18 cellular contexts compared by ENCODE assay signal in the genomic region with DNA sequence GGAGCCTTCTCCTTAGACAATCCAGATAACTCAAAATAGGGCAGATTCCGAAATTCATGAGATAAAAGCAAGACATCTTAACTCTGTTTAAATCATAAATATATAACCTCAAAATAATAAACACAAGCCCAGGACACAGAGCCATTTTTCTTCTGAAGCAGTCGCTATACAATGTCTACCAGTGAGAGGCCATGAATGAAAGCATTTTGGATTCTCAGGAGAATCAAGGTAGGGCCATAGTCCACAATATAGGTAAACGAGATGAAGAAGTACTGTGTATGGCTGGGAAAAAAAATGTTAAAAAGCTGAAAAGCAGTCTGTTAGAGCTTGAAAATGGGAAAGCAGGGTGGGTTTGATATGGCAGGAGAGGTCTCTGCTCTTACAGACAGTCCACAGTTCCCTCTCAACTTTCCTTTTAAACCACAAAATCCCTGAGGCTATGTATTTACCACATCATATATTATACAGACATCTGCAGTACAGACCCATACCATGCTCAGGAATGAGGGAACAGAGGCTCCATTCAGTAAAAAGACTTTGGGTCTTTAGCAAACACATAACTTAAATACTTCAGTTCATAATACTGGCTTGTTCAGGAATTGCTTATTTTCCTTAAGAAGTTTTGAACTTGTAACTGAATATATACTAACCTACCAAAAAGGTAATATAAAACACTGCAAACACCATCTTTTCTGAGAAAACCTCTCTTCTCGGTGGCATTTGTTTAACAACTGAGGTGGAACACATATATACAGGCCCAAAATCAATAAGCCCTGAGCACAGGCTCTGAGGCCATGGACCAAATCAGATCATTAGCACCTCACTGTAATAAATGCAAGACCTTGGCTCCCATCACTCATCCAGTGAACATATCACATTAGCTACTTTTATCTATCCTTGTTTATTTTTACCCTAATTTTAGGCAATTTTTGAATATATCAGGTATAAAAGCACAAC.
DNase-seq lines count a peak whose midpoint lies in the region; ATAC-seq and TF ChIP-seq lines count a peak whose summit lies in the region.
"Had no signal": no experiment of that assay in that cellular context is flagged by ENCODE, and none has a peak within 500 bp of the region (broad histone marks: within the 10 kb centered on the region; RNA-seq: fewer than 3 reads in every experiment).

No MANE protein-coding gene starts in this region.

- no peaks in the 10 kb centered on the region for H3K9me3 ChIP-seq in Caco-2
- no peaks in the 10 kb centered on the region for H3K9me3 ChIP-seq in CD4-positive, alpha-beta T cell (ENCODE audit: control insufficient read depth, low read length)

- H3K4me3 Mint-ChIP-seq in Caco-2 (ENCODE audit: unreplicated experiment) (no peak overlapping the region), glutamatergic neuron (ENCODE audit: unreplicated experiment) (peak overlapping the region; percentile 13)
- H3K4me3 Mint-ChIP-seq in CD4-positive, alpha-beta T cell: no peak overlapping the region
- H3K4me3 Mint-ChIP-seq: HFFc6; T-helper 2 cell treated with Interferon-gamma antibody and Interleukin-4, amounts not matched to agents 5 μg/mL and 100 μg/mL, for 36 hours had no signal

- intact Hi-C loops in Caco-2 (cut with micrococcal nuclease; ENCODE audit: unreplicated experiment): loop anchor here (2.0 kb wide), 1 partner anchor 15 kb away; no protein-coding TSS in a partner anchor
- intact Hi-C loops in CD4-positive, alpha-beta T cell (cut with DNase I, micrococcal nuclease): no loop called here

- CTCF ChIA-PET in Caco-2 (lab: Charles Lee): interaction anchor here (0.7 to 1.2 kb wide), 3 partner anchors 15 to 149 kb away, joined by 3 to 4 read pairs (median 4); no protein-coding TSS in a partner anchor
- CTCF ChIA-PET in CD4-positive, alpha-beta T cell (lab: Charles Lee): interaction anchor here (0.6 kb wide), 1 partner anchor 113 kb away, joined by 4 read pairs; no protein-coding TSS in a partner anchor

- POLR2A ChIA-PET in Caco-2 (lab: Charles Lee): no interaction called here
- POLR2A ChIA-PET in CD4-positive, alpha-beta T cell (lab: Charles Lee): no interaction called here

- H3K27me3 Mint-ChIP-seq in Caco-2 (ENCODE audit: insufficient read depth, unreplicated experiment) (no peaks in the 10 kb centered on the region), glutamatergic neuron (ENCODE audit: unreplicated experiment) (peaks cover 3% of the 10 kb centered on the region)
- H3K27me3 Mint-ChIP-seq in CD4-positive, alpha-beta T cell: peaks cover 16% of the 10 kb centered on the region

- H3K9me3 Mint-ChIP-seq in Caco-2 (ENCODE audit: unreplicated experiment) (no peaks in the 10 kb centered on the region), glutamatergic neuron (ENCODE audit: unreplicated experiment) (peaks cover 2% of the 10 kb centered on the region)
- H3K9me3 Mint-ChIP-seq in CD4-positive, alpha-beta T cell: no peaks in the 10 kb centered on the region
- H3K9me3 Mint-ChIP-seq: HFFc6; T-helper 2 cell treated with Interferon-gamma antibody and Interleukin-4, amounts not matched to agents 5 μg/mL and 100 μg/mL, for 36 hours had no signal

- TF ChIP-seq CTCF in Caco-2 (IDR thresholded peaks at IDR 0.05; ENCODE audit: insufficient read depth in 1 of 2, low read depth in 1 of 2, low read length in 1 of 2, severe bottlenecking in 1 of 2, unreplicated experiment in 1 of 2): no peak
- TF ChIP-seq CTCF in glutamatergic neuron (IDR thresholded peaks at IDR 0.05; ENCODE audit: partially characterized antibody, unreplicated experiment): no peak
- TF ChIP-seq CTCF in retinal pigment epithelial cell (conservative IDR thresholded peaks at IDR 0.05; ENCODE audit: low read depth, low read length): no peak
- no peak for TF ChIP-seq CTCF in CD4-positive, alpha-beta T cell (IDR thresholded peaks at IDR 0.05)

- peaks cover 6% of the 10 kb centered on the region for H3K36me3 Mint-ChIP-seq in Caco-2 (ENCODE audit: insufficient read depth, unreplicated experiment)
- no peaks in the 10 kb centered on the region for H3K36me3 Mint-ChIP-seq in glutamatergic neuron (ENCODE audit: unreplicated experiment)
- no peaks in the 10 kb centered on the region for H3K36me3 Mint-ChIP-seq in CD4-positive, alpha-beta T cell (ENCODE audit: low read depth)

- no peaks in the 10 kb centered on the region for H3K36me3 ChIP-seq in Caco-2 (ENCODE audit: control insufficient read depth, insufficient read depth, low read length)
- H3K36me3 ChIP-seq: brain microvascular endothelial cell had no signal

- H3K4me1 ChIP-seq in Caco-2: peaks cover 17% of the 10 kb centered on the region

- peak overlapping the region; percentile 7 for H3K27ac Mint-ChIP-seq in Caco-2 (ENCODE audit: unreplicated experiment)
- H3K27ac Mint-ChIP-seq in glutamatergic neuron (ENCODE audit: unreplicated experiment): peak overlapping the region; percentile 44
- H3K27ac Mint-ChIP-seq in CD4-positive, alpha-beta T cell: no peak overlapping the region
- H3K27ac Mint-ChIP-seq: HFFc6; T-helper 2 cell treated with Interferon-gamma antibody and Interleukin-4, amounts not matched to agents 5 μg/mL and 100 μg/mL, for 36 hours had no signal

- no peak overlapping the region for H3K27ac ChIP-seq in CD4-positive, alpha-beta T cell (ENCODE audit: low read depth, low read length)
- H3K27ac ChIP-seq: brain microvascular endothelial cell had no signal

- H3K4me1 Mint-ChIP-seq in Caco-2 (ENCODE audit: low read depth, unreplicated experiment) (peaks cover 27% of the 10 kb centered on the region), glutamatergic neuron (ENCODE audit: low read depth, unreplicated experiment) (peaks cover 36% of the 10 kb centered on the region)
- H3K4me1 Mint-ChIP-seq in CD4-positive, alpha-beta T cell (ENCODE audit: low read depth): no peaks in the 10 kb centered on the region

- DNase-seq in Caco-2 (no peak), SW480 (ENCODE audit: low spot score) (peak; percentile 73), glutamatergic neuron (no peak), retinal pigment epithelial cell (ENCODE audit: low read depth) (peak; percentile 25), NCI-H1092 (lab: John Stamatoyannopoulos, UW) (no peak)
- DNase-seq in stimulated activated naive CD4-positive, alpha-beta T cell treated with Interleukin-2 at 50 U/mL for 16 hours (lab: John Stamatoyannopoulos, UW): no peak
- no peak for DNase-seq in CD4-positive, alpha-beta T cell
- DNase-seq: activated CD8-positive, alpha-beta memory T cell treated with anti-CD3 and anti-CD28 coated beads, Interleukin-2, amount 50 U/mL, for 48 hours; activated naive CD4-positive, alpha-beta T cell; brain microvascular endothelial cell; HFFc6; KBM-7; NCI-H1436; nucleus accumbens; stimulated activated naive CD4-positive, alpha-beta T cell had no signal

- no peaks in the 10 kb centered on the region for H3K27me3 ChIP-seq in Caco-2 (replicated peaks; ENCODE audit: control insufficient read depth, insufficient read depth, low read length)
- peaks cover 6% of the 10 kb centered on the region for H3K27me3 ChIP-seq in CD4-positive, alpha-beta T cell (ENCODE audit: control insufficient read depth, insufficient read depth, low read length)
- H3K27me3 ChIP-seq: brain microvascular endothelial cell had no signal

- H3K4me3 ChIP-seq in Caco-2 (ENCODE audit: low read depth, low read length) (no peak overlapping the region), retinal pigment epithelial cell (ENCODE audit: low read length) (no peak overlapping the region)

- BruUV-seq in Caco-2 (replicated peaks; lab: Mats Ljungman, UMichigan): no TSS peak

- ATAC-seq in GM21717 (IDR thresholded peaks at IDR 0.05; ENCODE audit: unreplicated experiment): no peak
- no peak for ATAC-seq in CD4-positive, alpha-beta T cell (ENCODE audit: poor library complexity)
- ATAC-seq: activated CD4-positive, CD25-positive, alpha-beta regulatory T cell treated with anti-CD3 and anti-CD28 coated beads, Interleukin-2, amount 50 U/mL, for 24 hours had no signal

Comparison
In these comparisons a context has a peak if more than half of its experiments do, and no peak if none do; other contexts are left out.
1. DNase-seq: peak in SW480 (single experiment) and retinal pigment epithelial cell (single experiment); none in Caco-2 (0 of 2), glutamatergic neuron (single experiment), stimulated activated naive CD4-positive, alpha-beta T cell treated with Interleukin-2 at 50 U/mL for 16 hours (single experiment), NCI-H1092 (single experiment) and CD4-positive, alpha-beta T cell (0 of 10).